Comparison of ENCODE assay signal across 17 cellular contexts in the genomic region with DNA sequence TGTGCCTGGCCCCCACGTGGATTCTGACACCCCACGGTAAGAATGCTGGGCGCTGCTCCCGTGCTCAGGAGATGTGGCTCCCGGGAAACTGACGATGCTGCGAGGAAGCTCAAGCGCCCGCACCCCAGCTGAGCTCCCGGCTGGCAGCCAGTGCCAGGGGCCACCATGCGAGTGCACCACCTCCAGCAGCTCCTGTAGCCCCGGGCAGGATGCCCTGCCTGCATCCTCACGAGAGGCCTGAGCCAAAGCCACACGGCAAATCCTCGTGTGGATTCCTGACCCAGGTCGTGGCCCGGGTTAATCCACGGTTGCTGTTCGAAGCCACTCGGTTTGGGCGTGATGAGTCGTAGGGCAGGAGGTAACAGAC. TPM values are rescaled to one million over a fixed set of nuclear protein-coding genes. Genes with fewer than 3 reads are reported as not detected.
DNase-seq lines count a peak whose midpoint lies in the region; ATAC-seq and TF ChIP-seq lines count a peak whose summit lies in the region.
"Had no signal": no experiment of that assay in that cellular context is flagged by ENCODE, and none has a peak within 500 bp of the region (broad histone marks: within the 10 kb centered on the region; RNA-seq: fewer than 3 reads in every experiment).

No MANE protein-coding gene starts in this region.

- 64% methylated on average over 22 of the region's 22 CpGs for WGBS in hepatocyte (ENCODE audit: low lambda C conversion rate, missing lambda C conversion rate)

- H3K79me2 ChIP-seq in hepatocyte (no peaks in the 10 kb centered on the region), Karpas-422 (ENCODE audit: low read length) (no peaks in the 10 kb centered on the region)

- no peak overlapping the region for H3K4me3 ChIP-seq in hepatocyte
- H3K4me3 ChIP-seq in Karpas-422 (ENCODE audit: low read length): no peak overlapping the region
- H3K4me3 ChIP-seq: lower lobe of right lung, upper lobe of left lung had no signal

- no peaks in the 10 kb centered on the region for H3K27me3 ChIP-seq in hepatocyte
- no peaks in the 10 kb centered on the region for H3K27me3 ChIP-seq in Karpas-422 (ENCODE audit: low read length)
- H3K27me3 ChIP-seq in foreskin keratinocyte: no peaks in the 10 kb centered on the region
- H3K27me3 ChIP-seq: upper lobe of left lung had no signal

- peak overlapping the region; percentile 56 to 67 for H3K4me3 Mint-ChIP-seq in activated T-cell treated with anti-CD3 and anti-CD28 coated beads, Interleukin-2, amount 50 U/mL, for 72 hours
- H3K4me3 Mint-ChIP-seq in stimulated activated effector memory CD8-positive, alpha-beta T cell treated with anti-CD3 and anti-CD28 coated beads, Interleukin-12 subunit alpha, Interleukin-12 subunit beta, amount 100 ng/mL, for 72 hours: peak overlapping the region; percentile 48
- H3K4me3 Mint-ChIP-seq: natural killer cell had no signal

- H3K27me3 Mint-ChIP-seq in activated T-cell treated with anti-CD3 and anti-CD28 coated beads, Interleukin-2, amount 50 U/mL, for 72 hours (ENCODE audit: low read depth): no peaks in the 10 kb centered on the region

- H3K9me3 ChIP-seq in hepatocyte (ENCODE audit: low read depth) (no peaks in the 10 kb centered on the region), Karpas-422 (ENCODE audit: low read length) (no peaks in the 10 kb centered on the region)
- H3K9me3 ChIP-seq: lower lobe of right lung, upper lobe of left lung had no signal

- DNase-seq in activated T-cell treated with anti-CD3 and anti-CD28 coated beads, Interleukin-2, amount 50 U/mL, for 72 hours: no peak
- no peak for DNase-seq in activated T-cell treated with anti-CD3 and anti-CD28 coated beads, Interleukin-2, amount 50 U/mL, for 1 hour
- DNase-seq in hepatocyte (ENCODE audit: low spot score) (no peak), Karpas-422 (no peak), iPS-NIHi7 (ENCODE audit: extremely low spot score) (no peak), foreskin keratinocyte (no peak)
- DNase-seq in stimulated activated effector memory CD8-positive, alpha-beta T cell treated with anti-CD3 and anti-CD28 coated beads, Interleukin-12 subunit alpha, Interleukin-12 subunit beta, amount 100 ng/mL, for 72 hours (ENCODE audit: low spot score in 2 of 2): no peak
- DNase-seq: lower lobe of right lung, NCI-H187, NCI-H446 treated with DMSO at 0.1 percent for 48 hours, SIG-M5, upper lobe of left lung had no signal

- no peak for ATAC-seq in activated T-cell treated with anti-CD3 and anti-CD28 coated beads, Interleukin-2, amount 50 U/mL, for 72 hours (replicated peaks in 1 of 2)
- peak; percentile 7 for ATAC-seq in SK-N-SH treated with all-trans-retinoic acid at 6 μM for 48 hours
- no peak for ATAC-seq in stimulated activated effector memory CD8-positive, alpha-beta T cell treated with anti-CD3 and anti-CD28 coated beads, Interleukin-12 subunit alpha, Interleukin-12 subunit beta, amount 100 ng/mL, for 72 hours
- no peak for ATAC-seq in foreskin keratinocyte

- H3K27ac Mint-ChIP-seq in activated T-cell treated with anti-CD3 and anti-CD28 coated beads, Interleukin-2, amount 50 U/mL, for 72 hours: no peak overlapping the region
- H3K27ac Mint-ChIP-seq in stimulated activated effector memory CD8-positive, alpha-beta T cell treated with anti-CD3 and anti-CD28 coated beads, Interleukin-12 subunit alpha, Interleukin-12 subunit beta, amount 100 ng/mL, for 72 hours: peak overlapping the region; percentile 14

- TF ChIP-seq CTCF in hepatocyte (IDR thresholded peaks at IDR 0.05; ENCODE audit: poor library complexity) (no peak), foreskin keratinocyte (conservative IDR thresholded peaks at IDR 0.05) (no peak)

- H3K9ac ChIP-seq in Karpas-422 (ENCODE audit: low read length): no peak overlapping the region

- no peaks in the 10 kb centered on the region for H3K9me3 Mint-ChIP-seq in activated T-cell treated with anti-CD3 and anti-CD28 coated beads, Interleukin-2, amount 50 U/mL, for 72 hours
- H3K9me3 Mint-ChIP-seq in stimulated activated effector memory CD8-positive, alpha-beta T cell treated with anti-CD3 and anti-CD28 coated beads, Interleukin-12 subunit alpha, Interleukin-12 subunit beta, amount 100 ng/mL, for 72 hours: no peaks in the 10 kb centered on the region
- H3K9me3 Mint-ChIP-seq: CD8-positive, alpha-beta T cell; natural killer cell had no signal

- H3K27ac ChIP-seq in hepatocyte (no peak overlapping the region), Karpas-422 (ENCODE audit: low read length) (no peak overlapping the region), foreskin keratinocyte (no peak overlapping the region)
- H3K27ac ChIP-seq: lower lobe of right lung, upper lobe of left lung had no signal

- H3K4me1 ChIP-seq in hepatocyte (ENCODE audit: insufficient read depth) (peaks cover 11% of the 10 kb centered on the region), Karpas-422 (ENCODE audit: low read length) (no peaks in the 10 kb centered on the region), foreskin keratinocyte (no peaks in the 10 kb centered on the region)

- peak overlapping the region; percentile 67 for H3K4me2 ChIP-seq in hepatocyte
- no peak overlapping the region for H3K4me2 ChIP-seq in Karpas-422 (ENCODE audit: low read depth, low read length, poor library complexity, severe bottlenecking)

- no peaks in the 10 kb centered on the region for H3K36me3 ChIP-seq in hepatocyte (replicated peaks; ENCODE audit: insufficient read depth, low read depth)
- H3K36me3 ChIP-seq in Karpas-422 (ENCODE audit: insufficient read depth, low read length): no peaks in the 10 kb centered on the region
- H3K36me3 ChIP-seq: lower lobe of right lung, upper lobe of left lung had no signal

- no peak overlapping the region for H2AFZ ChIP-seq in hepatocyte
- no peak overlapping the region for H2AFZ ChIP-seq in Karpas-422 (ENCODE audit: low read length)

- H3K4me1 Mint-ChIP-seq in activated T-cell treated with anti-CD3 and anti-CD28 coated beads, Interleukin-2, amount 50 U/mL, for 72 hours (ENCODE audit: low read depth): peaks cover 12% of the 10 kb centered on the region
- H3K4me1 Mint-ChIP-seq in stimulated activated effector memory CD8-positive, alpha-beta T cell treated with anti-CD3 and anti-CD28 coated beads, Interleukin-12 subunit alpha, Interleukin-12 subunit beta, amount 100 ng/mL, for 72 hours: peaks cover 24% of the 10 kb centered on the region

- H3K36me3 Mint-ChIP-seq in activated T-cell treated with anti-CD3 and anti-CD28 coated beads, Interleukin-2, amount 50 U/mL, for 72 hours (ENCODE audit: insufficient read depth in 2 of 2): no peaks in the 10 kb centered on the region
- no peaks in the 10 kb centered on the region for H3K36me3 Mint-ChIP-seq in stimulated activated effector memory CD8-positive, alpha-beta T cell treated with anti-CD3 and anti-CD28 coated beads, Interleukin-12 subunit alpha, Interleukin-12 subunit beta, amount 100 ng/mL, for 72 hours
- H3K36me3 Mint-ChIP-seq: CD8-positive, alpha-beta T cell; natural killer cell had no signal

- H3K9me2 ChIP-seq in hepatocyte (replicated peaks; ENCODE audit: insufficient read depth) (no peaks in the 10 kb centered on the region), Karpas-422 (replicated peaks; ENCODE audit: insufficient read depth, low read length) (no peaks in the 10 kb centered on the region)

- H4K20me1 ChIP-seq in hepatocyte (ENCODE audit: insufficient read depth, poor library complexity, severe bottlenecking) (no peaks in the 10 kb centered on the region), Karpas-422 (ENCODE audit: insufficient read depth, low read depth, low read length) (0 out of 2 replicates have a peak, but pooled peaks cover 4% of the 10 kb centered on the region)

RNA-seq across cellular contexts. Expression of gene DPEP1, which starts 11.6 kb away (rescaled TPM):
- total RNA-seq in activated T-cell treated with anti-CD3 and anti-CD28 coated beads, Interleukin-2, amount 50 U/mL, for 72 hours: not detected
- total RNA-seq in hepatocyte (48.3 and 52.9 TPM in 2 replicates), foreskin keratinocyte (not detected in 2 replicates)
- polyA plus RNA-seq in hepatocyte (106 and 128 TPM in 2 replicates), foreskin keratinocyte (not detected in 2 replicates)
- total RNA-seq in Karpas-422 (2014; rRNA removed; shearing (Covaris generic); ENCODE audit: low replicate concordance): 0.87 and 1.7 TPM in 2 replicates
- total RNA-seq: aorta; CD8-positive, alpha-beta T cell; natural killer cell; T-helper 2 cell treated with Interferon-gamma antibody and Interleukin-4, amounts not matched to agents 100 ng/mL and 5 ng/mL, for 36 hours had no signal

RNA-seq across cellular contexts. Expression of gene CPNE7, which starts 26.3 kb away (rescaled TPM):
- total RNA-seq in activated T-cell treated with anti-CD3 and anti-CD28 coated beads, Interleukin-2, amount 50 U/mL, for 72 hours: 10 to 100 TPM; 10.9 to 11.4 TPM
- total RNA-seq in hepatocyte (6.6 and 8.7 TPM in 2 replicates), foreskin keratinocyte (5.5 and 8.4 TPM in 2 replicates)
- polyA plus RNA-seq in hepatocyte (24.8 and 32.2 TPM in 2 replicates), foreskin keratinocyte (6.6 and 8.9 TPM in 2 replicates)
- 3.7 and 3.9 TPM in 2 replicates for total RNA-seq in Karpas-422 (2014; rRNA removed; shearing (Covaris generic); ENCODE audit: low replicate concordance)

RNA-seq across cellular contexts. Expression of gene RPL13, which starts 41.4 kb away (rescaled TPM):
- total RNA-seq in activated T-cell treated with anti-CD3 and anti-CD28 coated beads, Interleukin-2, amount 50 U/mL, for 72 hours: 1,000 to 10,000 TPM; 3,140 to 3,274 TPM
- total RNA-seq in hepatocyte (4,787 and 7,288 TPM in 2 replicates), foreskin keratinocyte (2,272 and 2,558 TPM in 2 replicates)
- polyA plus RNA-seq in hepatocyte (1,312 and 1,458 TPM in 2 replicates), foreskin keratinocyte (4,454 and 4,471 TPM in 2 replicates)
- 6,565 and 10,922 TPM in 2 replicates for total RNA-seq in Karpas-422 (2014; rRNA removed; shearing (Covaris generic); ENCODE audit: low replicate concordance)

RNA-seq across cellular contexts. Expression of gene CHMP1A, which starts 55.6 kb away (rescaled TPM):
- 10 to 100 TPM; 65.0 to 68.1 TPM for total RNA-seq in activated T-cell treated with anti-CD3 and anti-CD28 coated beads, Interleukin-2, amount 50 U/mL, for 72 hours
- 73.2 and 78.7 TPM in 2 replicates for total RNA-seq in hepatocyte
- 101 and 104 TPM in 2 replicates for polyA plus RNA-seq in hepatocyte
- total RNA-seq in Karpas-422 (2014; rRNA removed; shearing (Covaris generic); ENCODE audit: low replicate concordance): 35.3 and 52.4 TPM in 2 replicates
- 82.1 and 86.2 TPM in 2 replicates for total RNA-seq in foreskin keratinocyte
- 80.2 and 84.1 TPM in 2 replicates for polyA plus RNA-seq in foreskin keratinocyte

RNA-seq across cellular contexts. Expression of gene SPATA33, which starts 55.7 kb away (rescaled TPM):
- total RNA-seq in activated T-cell treated with anti-CD3 and anti-CD28 coated beads, Interleukin-2, amount 50 U/mL, for 72 hours: 10 to 100 TPM in 1 of 2 donors, 1 to 10 TPM in 1; 10.0 to 12.1 TPM
- 3.6 and 4.4 TPM in 2 replicates for total RNA-seq in hepatocyte
- 16.8 and 17.9 TPM in 2 replicates for polyA plus RNA-seq in hepatocyte
- total RNA-seq in Karpas-422 (2014; rRNA removed; shearing (Covaris generic); ENCODE audit: low replicate concordance): 5.1 and 5.3 TPM in 2 replicates
- 10.6 and 11.8 TPM in 2 replicates for total RNA-seq in foreskin keratinocyte
- 15.0 and 16.0 TPM in 2 replicates for polyA plus RNA-seq in foreskin keratinocyte

Comparison
In these comparisons a context has a peak if more than half of its experiments do, and no peak if none do; other contexts are left out.
1. RNA of gene DPEP1, which starts 11.6 kb away (total RNA-seq): 48.3 to 52.9 TPM in hepatocyte; 0.87 to 1.7 TPM in Karpas-422, not detected in activated T-cell treated with anti-CD3 and anti-CD28 coated beads, Interleukin-2, amount 50 U/mL, for 72 hours and not detected in foreskin keratinocyte; every median in the first group is over 10 times any median in the second.